In genomic region chr2:75146221-75146902, GRCh38 we compare ENCODE assay signal across 12 cellular contexts. TPM values are rescaled to one million over a fixed set of nuclear protein-coding genes. Genes with fewer than 3 reads are reported as not detected.
"Had no signal": no experiment of that assay in that cellular context is flagged by ENCODE, and none has a peak within 500 bp of the region (broad histone marks: within the 10 kb centered on the region; RNA-seq: fewer than 3 reads in every experiment).

No MANE protein-coding gene starts in this region.

- H3K36me3 ChIP-seq: upper lobe of left lung had no signal

- H3K4me1 ChIP-seq: upper lobe of left lung had no signal

- H3K27ac Mint-ChIP-seq: activated CD4-positive, alpha-beta memory T cell treated with anti-CD3 and anti-CD28 coated beads, Interleukin-2, amount 10 ng/mL, durations not matched to agents 7 days and 5 days; activated T-cell treated with anti-CD3 and anti-CD28 coated beads, Interleukin-2, amount 50 U/mL, for 72 hours; nephron had no signal

- H3K9me3 ChIP-seq: upper lobe of left lung had no signal

- H3K27ac ChIP-seq: upper lobe of left lung had no signal

- DNase-seq: activated CD4-positive, alpha-beta memory T cell treated with anti-CD3 and anti-CD28 coated beads, Interleukin-2, amount 10 ng/mL, durations not matched to agents 7 days and 5 days; activated CD4-positive, alpha-beta T cell treated with anti-CD3 and anti-CD28 coated beads for 1 hour; activated gamma-delta T cell treated with Interleukin-2 at 50 U/mL for 16 hours; activated T-cell treated with anti-CD3 and anti-CD28 coated beads, Interleukin-2, amount 50 U/mL, for 72 hours; effector memory CD4-positive, alpha-beta T cell; hypothalamus; mesendoderm; stimulated activated CD4-positive, alpha-beta T cell treated with anti-CD3 and anti-CD28 coated beads, Interleukin-2, amount 100 ng/mL, for 48 hours; stimulated activated naive CD8-positive, alpha-beta T cell treated with anti-CD3 and anti-CD28 coated beads, Interleukin-15, Interleukin-2, amounts not matched to agents 100 U/mL and 50 U/mL, for 24 hours; upper lobe of left lung had no signal

- H3K27me3 ChIP-seq: upper lobe of left lung had no signal

- H3K9me3 Mint-ChIP-seq: activated CD4-positive, alpha-beta memory T cell treated with anti-CD3 and anti-CD28 coated beads, Interleukin-2, amount 10 ng/mL, durations not matched to agents 7 days and 5 days; activated T-cell treated with anti-CD3 and anti-CD28 coated beads, Interleukin-2, amount 50 U/mL, for 72 hours had no signal

- H3K4me1 Mint-ChIP-seq: activated CD4-positive, alpha-beta memory T cell treated with anti-CD3 and anti-CD28 coated beads, Interleukin-2, amount 10 ng/mL, durations not matched to agents 7 days and 5 days had no signal

- ATAC-seq: activated T-cell treated with anti-CD3 and anti-CD28 coated beads, Interleukin-2, amount 50 U/mL, for 72 hours; stimulated activated naive CD8-positive, alpha-beta T cell treated with anti-CD3 and anti-CD28 coated beads, Interleukin-15, Interleukin-2, amounts not matched to agents 100 U/mL and 50 U/mL, for 24 hours had no signal

- H3K4me3 ChIP-seq: upper lobe of left lung had no signal

- H3K4me3 Mint-ChIP-seq: activated CD4-positive, alpha-beta memory T cell treated with anti-CD3 and anti-CD28 coated beads, Interleukin-2, amount 10 ng/mL, durations not matched to agents 7 days and 5 days; activated T-cell treated with anti-CD3 and anti-CD28 coated beads, Interleukin-2, amount 50 U/mL, for 72 hours; nephron had no signal

RNA-seq across cellular contexts. Expression of gene TACR1, which starts 53.0 kb away (rescaled TPM):
- total RNA-seq: activated CD4-positive, alpha-beta memory T cell treated with anti-CD3 and anti-CD28 coated beads, Interleukin-2, amount 10 ng/mL, durations not matched to agents 7 days and 5 days; activated T-cell treated with anti-CD3 and anti-CD28 coated beads, Interleukin-2, amount 50 U/mL, for 72 hours; fibroblast of villous mesenchyme had no signal
